In genomic region chr17:50219939-50220465, GRCh38 we compare ENCODE assay signal across 15 cellular contexts. TPM values are rescaled to one million over a fixed set of nuclear protein-coding genes. Genes with fewer than 3 reads are reported as not detected.
DNase-seq lines count a peak whose midpoint lies in the region; ATAC-seq and TF ChIP-seq lines count a peak whose summit lies in the region.
"Had no signal": no experiment of that assay in that cellular context is flagged by ENCODE, and none has a peak within 500 bp of the region (broad histone marks: within the 10 kb centered on the region; RNA-seq: fewer than 3 reads in every experiment).

No MANE protein-coding gene starts in this region.

- H3K79me2 ChIP-seq in osteoblast (ENCODE audit: insufficient read depth, low read length): peaks cover 5% of the 10 kb centered on the region

- H3K27ac Mint-ChIP-seq in Caco-2 (ENCODE audit: unreplicated experiment): peak overlapping the region; percentile 31
- H3K27ac Mint-ChIP-seq: immature natural killer cell; stimulated activated naive CD8-positive, alpha-beta T cell treated with anti-CD3 and anti-CD28 coated beads, Interleukin-15, Interleukin-2, amounts not matched to agents 100 ng/mL and 50 ng/mL, for 24 hours had no signal

- no peak overlapping the region for H2AFZ ChIP-seq in osteoblast (ENCODE audit: low read length)

- H3K4me1 ChIP-seq in Caco-2 (peaks cover 45% of the 10 kb centered on the region), SJSA1 (replicated peaks) (peaks cover 54% of the 10 kb centered on the region), gastroesophageal sphincter (peaks cover 0 to 68% (median 46%) of the 10 kb centered on the region in 3 donors), osteoblast (ENCODE audit: insufficient read depth, low read length) (peaks cover 77% of the 10 kb centered on the region)

- peak overlapping the region; percentile 88 for H3K4me2 ChIP-seq in osteoblast (ENCODE audit: insufficient read depth, low read length)

- POLR2A ChIA-PET in Caco-2 (lab: Charles Lee): no interaction called here

- intact Hi-C loops in Caco-2 (cut with micrococcal nuclease; ENCODE audit: unreplicated experiment): loop anchor here (1.0 kb wide), 1 partner anchor 9 kb away; no protein-coding TSS in a partner anchor

- H3K4me3 Mint-ChIP-seq in Caco-2 (ENCODE audit: unreplicated experiment): peak overlapping the region; percentile 27
- H3K4me3 Mint-ChIP-seq: immature natural killer cell; stimulated activated naive CD8-positive, alpha-beta T cell treated with anti-CD3 and anti-CD28 coated beads, Interleukin-15, Interleukin-2, amounts not matched to agents 100 ng/mL and 50 ng/mL, for 24 hours had no signal

- H3K27ac ChIP-seq in SJSA1 (peak overlapping the region; percentile 97), gastroesophageal sphincter (peak overlapping the region in 3 of 4 donors; percentile 73 to 79 (median 77)), osteoblast (ENCODE audit: low read depth, low read length) (peak overlapping the region; percentile 100)

- CTCF ChIA-PET in Caco-2 (lab: Charles Lee): interaction anchor here (0.6 to 2.4 kb wide), 10 partner anchors 19 to 90 kb away, joined by 3 to 30 read pairs (median 4); partner anchors contain the start of genes COL1A1, SAMD14 and TMEM92

- BruUV-seq in Caco-2 (replicated peaks; lab: Mats Ljungman, UMichigan): no TSS peak

- H3K36me3 ChIP-seq in Caco-2 (ENCODE audit: control insufficient read depth, insufficient read depth, low read length) (no peaks in the 10 kb centered on the region), SJSA1 (no peaks in the 10 kb centered on the region), gastroesophageal sphincter (no peaks in the 10 kb centered on the region), osteoblast (ENCODE audit: insufficient read depth, low read length) (no peaks in the 10 kb centered on the region)
- H3K36me3 ChIP-seq: spleen had no signal

- H3K27me3 ChIP-seq in Caco-2 (replicated peaks; ENCODE audit: control insufficient read depth, insufficient read depth, low read length) (no peaks in the 10 kb centered on the region), SJSA1 (replicated peaks) (no peaks in the 10 kb centered on the region), gastroesophageal sphincter (no peaks in the 10 kb centered on the region), osteoblast (ENCODE audit: insufficient read depth, low read length) (no peaks in the 10 kb centered on the region)

- H3K4me3 ChIP-seq in Caco-2 (ENCODE audit: low read depth, low read length) (no peak overlapping the region), SJSA1 (peak overlapping the region; percentile 19), gastroesophageal sphincter (no peak overlapping the region), osteoblast (ENCODE audit: insufficient read depth, low read length) (peak overlapping the region; percentile 66)
- H3K4me3 ChIP-seq: spleen had no signal

- WGBS in gastroesophageal sphincter (ENCODE audit: low coverage in 1 of 2), 2 donors: 43 to 50% methylated on average over 2 to 3 of the region's 4 CpGs

- no peak for TF ChIP-seq POLR2A in gastroesophageal sphincter (IDR thresholded peaks at IDR 0.05)

- H3K27me3 Mint-ChIP-seq in Caco-2 (ENCODE audit: insufficient read depth, unreplicated experiment): no peaks in the 10 kb centered on the region

- TF ChIP-seq CTCF in Caco-2 (IDR thresholded peaks at IDR 0.05; ENCODE audit: insufficient read depth in 1 of 2, low read depth in 1 of 2, low read length in 1 of 2, severe bottlenecking in 1 of 2, unreplicated experiment in 1 of 2) (no peak), gastroesophageal sphincter (IDR thresholded peaks at IDR 0.05) (no peak), osteoblast (IDR thresholded peaks at IDR 0.05; ENCODE audit: extremely low read depth, low read depth, low read length) (no peak)

- peak; percentile 82 to 94 for DNase-seq in Caco-2
- peak in 1 of 2 experiments; percentile 72 for DNase-seq in SJSA1 (ENCODE audit: low read depth in 1 of 2, low spot score in 2 of 2)
- peak; percentile 82 for DNase-seq in osteoblast (ENCODE audit: insufficient read length, low spot score, missing footprints)
- DNase-seq in globus pallidus (ENCODE audit: low spot score): no peak
- DNase-seq in NK-92 (lab: John Stamatoyannopoulos, UW; ENCODE audit: unreplicated experiment): no peak
- DNase-seq: activated CD4-positive, alpha-beta T cell treated with anti-CD3 and anti-CD28 coated beads, Interleukin-2, amount 50 U/mL, for 48 hours; central memory CD4-positive, alpha-beta T cell; COR-L47; immature natural killer cell; spleen had no signal

- peaks cover 34% of the 10 kb centered on the region for H3K4me1 Mint-ChIP-seq in Caco-2 (ENCODE audit: low read depth, unreplicated experiment)
- H3K4me1 Mint-ChIP-seq: immature natural killer cell had no signal

- H4K20me1 ChIP-seq in osteoblast (ENCODE audit: insufficient read depth, low read length): no peaks in the 10 kb centered on the region

- no peaks in the 10 kb centered on the region for H3K36me3 Mint-ChIP-seq in Caco-2 (ENCODE audit: insufficient read depth, unreplicated experiment)
- H3K36me3 Mint-ChIP-seq: immature natural killer cell had no signal

- H3K9me3 ChIP-seq in Caco-2 (no peaks in the 10 kb centered on the region), SJSA1 (replicated peaks) (no peaks in the 10 kb centered on the region), gastroesophageal sphincter (no peaks in the 10 kb centered on the region), osteoblast (ENCODE audit: low read depth, low read length) (no peaks in the 10 kb centered on the region)

- no peaks in the 10 kb centered on the region for H3K9me3 Mint-ChIP-seq in Caco-2 (ENCODE audit: unreplicated experiment)
- H3K9me3 Mint-ChIP-seq: immature natural killer cell had no signal

- no peak for TF ChIP-seq EP300 in gastroesophageal sphincter (IDR thresholded peaks at IDR 0.05)

- ATAC-seq in gastroesophageal sphincter: no peak
- no peak for ATAC-seq in HG03196 (IDR thresholded peaks at IDR 0.05; ENCODE audit: unreplicated experiment)
- ATAC-seq in HG03520 (IDR thresholded peaks at IDR 0.05; ENCODE audit: unreplicated experiment): no peak

RNA-seq across cellular contexts. Expression of gene COL1A1, which starts 18.6 kb away (rescaled TPM):
- total RNA-seq in Caco-2 (2022) (23.4 and 27.3 TPM in 2 replicates), gastroesophageal sphincter (10 to 100 TPM; 14.6 to 92.9 (median 69.7) TPM), osteoblast (6,718 and 8,987 TPM in 2 replicates)
- total RNA-seq in SJSA1 (2014; rRNA removed; shearing (Covaris generic)): 957 and 2,133 TPM in 2 replicates
- total RNA-seq: OCI-LY7 had no signal

RNA-seq across cellular contexts. Expression of gene SGCA, which starts 54.2 kb away (rescaled TPM):
- total RNA-seq in Caco-2 (2022) (not detected in 2 replicates), gastroesophageal sphincter (100 to 1,000 TPM in 2 of 4 donors, 10 to 100 TPM in 2; 58.1 to 145 (median 93.4) TPM), osteoblast (0.29 TPM in 1 of 2 replicates, not detected in the other)
- total RNA-seq in SJSA1 (2014; rRNA removed; shearing (Covaris generic)): 2.4 TPM in 1 of 2 replicates, not detected in the other

RNA-seq across cellular contexts. Expression of gene TMEM92, which starts 54.3 kb away (rescaled TPM):
- 14.6 and 14.8 TPM in 2 replicates for total RNA-seq in Caco-2 (2022)
- total RNA-seq in SJSA1 (2014; rRNA removed; shearing (Covaris generic)): 0.05 TPM in 1 of 2 replicates, not detected in the other
- total RNA-seq in gastroesophageal sphincter: under 1 TPM in 1 of 4 donors, not detected in 3; 0.16 TPM
- under 0.01 and 0.36 TPM in 2 replicates for total RNA-seq in osteoblast
- total RNA-seq: OCI-LY7 had no signal

Comparison
In these comparisons a context has a peak if more than half of its experiments do, and no peak if none do; other contexts are left out.
1. DNase-seq: peak in Caco-2 (2 of 2) and osteoblast (single experiment); none in globus pallidus (single experiment) and NK-92 (single experiment).
2. H3K4me3 ChIP-seq: peak in SJSA1 (single experiment) and osteoblast (single experiment); none in Caco-2 (single experiment) and gastroesophageal sphincter (0 of 2).
3. RNA of gene COL1A1, which starts 18.6 kb away (total RNA-seq): 6,718 to 8,987 TPM in osteoblast and 957 to 2,133 TPM in SJSA1; 14.6 to 92.9 TPM in gastroesophageal sphincter and 23.4 to 27.3 TPM in Caco-2; every median in the first group is over 10 times any median in the second.
4. RNA of gene SGCA, which starts 54.2 kb away (total RNA-seq): 58.1 to 145 TPM in gastroesophageal sphincter; 2.4 TPM in SJSA1, not detected in Caco-2 and 0.29 TPM in osteoblast; every median in the first group is over 10 times any median in the second.
5. RNA of gene TMEM92, which starts 54.3 kb away (total RNA-seq): 14.6 to 14.8 TPM in Caco-2; under 0.01 to 0.36 TPM in osteoblast, 0.05 TPM in SJSA1 and 0.16 TPM in gastroesophageal sphincter; every median in the first group is over 10 times any median in the second.
6. Peak in every context shown above with its lines, with median percentiles within 50 percentile points of each other: H3K27ac ChIP-seq.